20 cellular contexts compared by ENCODE assay signal in genomic region chrX:110248582-110248981, GRCh38.
DNase-seq lines count a peak whose midpoint lies in the region; ATAC-seq, FAIRE-seq and TF ChIP-seq lines count a peak whose summit lies in the region.
"Had no signal": no experiment of that assay in that cellular context is flagged by ENCODE, and none has a peak within 500 bp of the region (broad histone marks: within the 10 kb centered on the region; RNA-seq: fewer than 3 reads in every experiment).

No MANE protein-coding gene starts in this region.

- ATAC-seq in CD4-positive, alpha-beta T cell (ENCODE audit: poor library complexity) = no peak
- ATAC-seq in IMR-90 (ENCODE audit: low read depth) = no peak
- no peak for ATAC-seq in K562
- ATAC-seq in activated CD4-positive, CD25-positive, alpha-beta regulatory T cell treated with anti-CD3 and anti-CD28 coated beads, Interleukin-2, amount 50 U/mL, for 24 hours = no peak
- no peak for ATAC-seq in HG03097 (IDR thresholded peaks at IDR 0.05; ENCODE audit: low FRiP score, unreplicated experiment)

- H3K4me2 ChIP-seq in IMR-90 (ENCODE audit: low read depth, low read length) (no peak overlapping the region), K562 (ENCODE audit: insufficient read depth, low read length) (no peak overlapping the region)
- H3K4me2 ChIP-seq: BLaER1 treated with 17β-estradiol and CSF1 and Interleukin-3, amounts not matched to agents 10 nM and 100 nM had no signal

- H2AK9ac ChIP-seq in IMR-90 (replicated peaks; ENCODE audit: low read depth, low read length, poor library complexity) = no peak overlapping the region

- no peak overlapping the region for H2BK20ac ChIP-seq in IMR-90 (ENCODE audit: low read depth, low read length)

- no peak overlapping the region for H3K4me3 ChIP-seq in IMR-90 (ENCODE audit: insufficient read depth, low read depth, low read length)
- no peak overlapping the region for H3K4me3 ChIP-seq in K562
- H3K4me3 ChIP-seq in kidney (ENCODE audit: low read length in 2 of 2) = no peak overlapping the region
- no peak overlapping the region for H3K4me3 ChIP-seq in A673 (ENCODE audit: low read depth, low read length, poor library complexity, severe bottlenecking)
- H3K4me3 ChIP-seq: BLaER1 treated with 17β-estradiol and CSF1 and Interleukin-3, amounts not matched to agents 10 nM and 100 nM had no signal

- H2BK120ac ChIP-seq in IMR-90 (ENCODE audit: low read depth, low read length) = no peak overlapping the region

- in situ Hi-C loops in IMR-90 (cut with MboI; ENCODE audit: low sequenced_read_pairs) (no loop called here), K562 (cut with MboI) (no loop called here)

- 0 out of 2 replicates have a peak, but pooled peaks cover 4% of the 10 kb centered on the region for H4K20me1 ChIP-seq in IMR-90 (ENCODE audit: insufficient read depth, low read length)
- no peaks in the 10 kb centered on the region for H4K20me1 ChIP-seq in K562 (replicated peaks; ENCODE audit: control insufficient read depth, insufficient read depth, low read length)

- no peaks in the 10 kb centered on the region for H3K9me3 Mint-ChIP-seq in CD4-positive, alpha-beta T cell

- FAIRE-seq in K562 (lab: Jason Lieb, UNC) = no peak
- FAIRE-seq in kidney (lab: Jason Lieb, UNC) = peak; percentile 8
- FAIRE-seq: D721Med had no signal

- POLR2A ChIA-PET in CD4-positive, alpha-beta T cell (lab: Charles Lee) = no interaction called here
- POLR2A ChIA-PET in IMR-90 (lab: Charles Lee; ENCODE audit: unreplicated experiment) (no interaction called here), K562 (lab: Yijun Ruan, JAX) (no interaction called here), A673 (lab: Charles Lee; ENCODE audit: low non-redundant PET) (no interaction called here)

- no peaks in the 10 kb centered on the region for H3K27me3 Mint-ChIP-seq in CD4-positive, alpha-beta T cell

- H4K8ac ChIP-seq in IMR-90 (ENCODE audit: low read depth in 2 of 2, low read length in 2 of 2) = no peak overlapping the region

- no peak for TF ChIP-seq POLR2A in IMR-90 (IDR thresholded peaks at IDR 0.05; ENCODE audit: low read depth, low read length)
- TF ChIP-seq POLR2A in K562 (conservative IDR thresholded peaks at IDR 0.05) = no peak

- no peak for TF ChIP-seq EP300 in K562 (IDR thresholded peaks at IDR 0.05; ENCODE audit: low read length)

- CTCF ChIA-PET in CD4-positive, alpha-beta T cell (lab: Charles Lee) = no interaction called here
- CTCF ChIA-PET in IMR-90 (lab: Yijun Ruan, JAX) (no interaction called here), K562 (lab: Yijun Ruan, JAX; ENCODE audit: low intra/inter-chr PET ratio) (no interaction called here), A673 (lab: Charles Lee) (no interaction called here)

- H3K79me2 ChIP-seq in K562 (ENCODE audit: control insufficient read depth, insufficient read depth, low read length) = peaks cover 38% of the 10 kb centered on the region

- no peak overlapping the region for H3K18ac ChIP-seq in IMR-90 (ENCODE audit: low read depth, low read length)

- no peak overlapping the region for H2AK5ac ChIP-seq in IMR-90 (ENCODE audit: low read depth, low read length)

- DNase-seq in CD4-positive, alpha-beta T cell = no peak
- DNase-seq in IMR-90 (no peak), K562 (ENCODE audit: extremely low read depth in 1 of 4, low spot score in 3 of 4) (no peak), kidney (no peak), A673 (ENCODE audit: low spot score) (no peak)
- DNase-seq in NK-92 treated with Interleukin-12 subunit alpha and Interleukin-12 subunit beta, amount 100 ng/mL, for 24 hours (lab: John Stamatoyannopoulos, UW) = no peak
- DNase-seq: DMS79, HCEC 1CT, KBM-7, MV-4-11, NCI-H187, NCI-H2107, NCI-H510A, NCI-H774, OCI-M1, RPMI8226 had no signal

- H2AFZ ChIP-seq in IMR-90 (replicated peaks; ENCODE audit: low read length, poor library complexity) (no peak overlapping the region), K562 (ENCODE audit: low read depth, low read length) (no peak overlapping the region)

- TF ChIP-seq RAD21 in IMR-90 (IDR thresholded peaks at IDR 0.05; ENCODE audit: low read length) (no peak), K562 (CRISPR knock-in tag; conservative IDR thresholded peaks at IDR 0.05 in 1 of 2, IDR thresholded peaks at IDR 0.05 in 1 of 2) (no peak)

- H3K27ac ChIP-seq in CD4-positive, alpha-beta T cell (ENCODE audit: low read depth, low read length) = no peak overlapping the region
- H3K27ac ChIP-seq in IMR-90 (ENCODE audit: insufficient read depth, low read length) (no peak overlapping the region), K562 (ENCODE audit: extremely low read depth, low read depth, low read length) (no peak overlapping the region), kidney (ENCODE audit: low read depth in 2 of 2, low read length in 2 of 2) (no peak overlapping the region), A673 (ENCODE audit: low read depth, low read length, poor library complexity, severe bottlenecking) (no peak overlapping the region)
- H3K27ac ChIP-seq: BLaER1 treated with 17β-estradiol and CSF1 and Interleukin-3, amounts not matched to agents 10 nM and 100 nM had no signal

- peaks cover 24% of the 10 kb centered on the region for H3K36me3 Mint-ChIP-seq in CD4-positive, alpha-beta T cell (ENCODE audit: low read depth)

- H4K5ac ChIP-seq in IMR-90 (ENCODE audit: low read depth, low read length) = no peak overlapping the region

- H3K4me1 ChIP-seq in IMR-90 (ENCODE audit: control insufficient read depth, insufficient read depth, low read length) (no peaks in the 10 kb centered on the region), K562 (replicated peaks in 1 of 2; ENCODE audit: control insufficient read depth in 2 of 2, insufficient read depth in 2 of 2, low read length in 2 of 2) (peaks cover 0 to 16% of the 10 kb centered on the region in 2 experiments; a peak in 3 of 5 replicates), kidney (ENCODE audit: control insufficient read depth in 1 of 2, insufficient read depth in 1 of 2, low read depth in 1 of 2, low read length in 2 of 2) (no peaks in the 10 kb centered on the region), A673 (ENCODE audit: insufficient read depth, low read length, poor library complexity, severe bottlenecking) (no peaks in the 10 kb centered on the region)
- H3K4me1 ChIP-seq: BLaER1 treated with 17β-estradiol and CSF1 and Interleukin-3, amounts not matched to agents 10 nM and 100 nM had no signal

- intact Hi-C loops in CD4-positive, alpha-beta T cell (cut with DNase I, micrococcal nuclease) = loop anchor here in 1 of 2 experiments (5.0 kb wide), 1 partner anchor 36 kb away; no protein-coding TSS in a partner anchor
- intact Hi-C loops in IMR-90 (cut with micrococcal nuclease) (no loop called here), K562 (cut with micrococcal nuclease) (no loop called here), kidney (cut with DNase I) (no loop called here), A673 (cut with micrococcal nuclease; ENCODE audit: unreplicated experiment) (no loop called here)

- no peak overlapping the region for H3K56ac ChIP-seq in IMR-90 (ENCODE audit: extremely low read depth, insufficient read depth, low read length)

- dilution Hi-C loops in IMR-90 (cut with HindIII; ENCODE audit: low sequenced_read_pairs, unreplicated experiment) = no loop called here

- H3K27me3 ChIP-seq in CD4-positive, alpha-beta T cell (ENCODE audit: control insufficient read depth, insufficient read depth, low read length) = no peaks in the 10 kb centered on the region
- H3K27me3 ChIP-seq in IMR-90 (ENCODE audit: control insufficient read depth, insufficient read depth, low read length) = peaks cover 4% of the 10 kb centered on the region
- no peaks in the 10 kb centered on the region for H3K27me3 ChIP-seq in K562 (ENCODE audit: control insufficient read depth in 2 of 2, insufficient read depth in 2 of 2, low read length in 2 of 2)
- no peaks in the 10 kb centered on the region for H3K27me3 ChIP-seq in A673 (replicated peaks; ENCODE audit: insufficient read depth, low read depth, low read length, poor library complexity)

- no peak overlapping the region for H3K9ac ChIP-seq in IMR-90 (ENCODE audit: low read depth, low read length)
- no peak overlapping the region for H3K9ac ChIP-seq in K562 (ENCODE audit: insufficient read depth in 1 of 2, low read depth in 2 of 2, low read length in 2 of 2)
- no peak overlapping the region for H3K9ac ChIP-seq in kidney (ENCODE audit: low read length in 2 of 2)
- H3K9ac ChIP-seq: BLaER1 treated with 17β-estradiol and CSF1 and Interleukin-3, amounts not matched to agents 10 nM and 100 nM had no signal

- H3K9me1 ChIP-seq in IMR-90 (ENCODE audit: insufficient read depth, low read length) (0 out of 2 replicates have a peak, but pooled peaks cover 4% of the 10 kb centered on the region), K562 (ENCODE audit: control insufficient read depth, insufficient read depth, low read length) (no peaks in the 10 kb centered on the region)

- no peak for TF ChIP-seq CTCF in CD4-positive, alpha-beta T cell (IDR thresholded peaks at IDR 0.05)
- no peak for TF ChIP-seq CTCF in IMR-90 (conservative IDR thresholded peaks at IDR 0.05; ENCODE audit: low read depth, low read length)
- TF ChIP-seq CTCF in K562 (IDR thresholded peaks at IDR 0.05 in 2 of 3, conservative IDR thresholded peaks at IDR 0.05 in 1 of 3; ENCODE audit: insufficient read depth in 2 of 3, low read depth in 1 of 3, low read length in 3 of 3) = no peak
- no peak for TF ChIP-seq CTCF in kidney (IDR thresholded peaks at IDR 0.05; ENCODE audit: borderline replicate concordance, extremely low read depth, insufficient read depth)
- no peak for TF ChIP-seq CTCF in A673 (conservative IDR thresholded peaks at IDR 0.05; ENCODE audit: low read depth, low read length)

- H2BK5ac ChIP-seq in IMR-90 (ENCODE audit: low read depth, low read length, poor library complexity, severe bottlenecking) = no peak overlapping the region

- H4K91ac ChIP-seq in IMR-90 (ENCODE audit: insufficient read depth, low read depth, low read length) = no peak overlapping the region

- peak overlapping the region; percentile 45 for H3K27ac Mint-ChIP-seq in CD4-positive, alpha-beta T cell

- H3K4me1 Mint-ChIP-seq in CD4-positive, alpha-beta T cell (ENCODE audit: low read depth) = peaks cover 69% of the 10 kb centered on the region

- no TSS peak for BruUV-seq in IMR-90 (replicated peaks; lab: Mats Ljungman, UMichigan)
- no TSS peak for BruUV-seq in K562 (replicated peaks; lab: Mats Ljungman, UMichigan)
- BruUV-seq in A673 (replicated peaks; lab: Mats Ljungman, UMichigan) = no TSS peak

- H3K79me1 ChIP-seq in IMR-90 (ENCODE audit: low read depth in 1 of 2, low read length in 2 of 2) = peaks cover 4 to 7% of the 10 kb centered on the region in 2 experiments; a peak in 2 of 4 replicates

- H3K9me3 ChIP-seq in CD4-positive, alpha-beta T cell (ENCODE audit: control insufficient read depth, low read length) = no peaks in the 10 kb centered on the region
- H3K9me3 ChIP-seq in IMR-90 (ENCODE audit: control insufficient read depth, insufficient read depth, low read length) (no peaks in the 10 kb centered on the region), K562 (replicated peaks; ENCODE audit: control insufficient read depth, insufficient read depth, low read depth, low read length) (no peaks in the 10 kb centered on the region), kidney (ENCODE audit: control insufficient read depth in 1 of 2, low read length in 2 of 2) (no peaks in the 10 kb centered on the region), A673 (ENCODE audit: low read depth, low read length, poor library complexity, severe bottlenecking) (no peaks in the 10 kb centered on the region)
- H3K9me3 ChIP-seq: BLaER1 treated with 17β-estradiol and CSF1 and Interleukin-3, amounts not matched to agents 10 nM and 100 nM had no signal

- WGBS in IMR-90 (ENCODE audit: extremely low coverage in 2 of 2, insufficient read length in 1 of 2), 2 experiments = no CpG with 5 or more reads among the region's 1 CpG
- whole genome bisulfite sequencing in K562 (ENCODE audit: insufficient coverage, low coverage, missing lambda C conversion rate) = 44% methylated on average over 1 of the region's 1 CpG

- H3K36me3 ChIP-seq in IMR-90 (ENCODE audit: control insufficient read depth, insufficient read depth, low read length) (no peaks in the 10 kb centered on the region), K562 (ENCODE audit: control insufficient read depth, insufficient read depth, low read length) (peaks cover 2% of the 10 kb centered on the region; the same call in 1 of the 3 replicates), kidney (ENCODE audit: control insufficient read depth in 1 of 2, insufficient read depth in 2 of 2, low read length in 2 of 2) (no peaks in the 10 kb centered on the region), A673 (ENCODE audit: insufficient read depth, low read length, poor library complexity, severe bottlenecking) (no peaks in the 10 kb centered on the region)
- H3K36me3 ChIP-seq: BLaER1 treated with 17β-estradiol and CSF1 and Interleukin-3, amounts not matched to agents 10 nM and 100 nM had no signal

- no peak overlapping the region for H2BK15ac ChIP-seq in IMR-90 (ENCODE audit: low read depth, low read length)

- H3K14ac ChIP-seq in IMR-90 (replicated peaks; ENCODE audit: low read depth, low read length) = no peak overlapping the region

- no peak overlapping the region for H3K23ac ChIP-seq in IMR-90 (ENCODE audit: low read depth, low read length)

- no peak overlapping the region for H3K4ac ChIP-seq in IMR-90 (ENCODE audit: low read depth, low read length)

- no peak overlapping the region for H3K4me3 Mint-ChIP-seq in CD4-positive, alpha-beta T cell
